ENCODE assay signal across 18 cellular contexts in the genomic region with DNA sequence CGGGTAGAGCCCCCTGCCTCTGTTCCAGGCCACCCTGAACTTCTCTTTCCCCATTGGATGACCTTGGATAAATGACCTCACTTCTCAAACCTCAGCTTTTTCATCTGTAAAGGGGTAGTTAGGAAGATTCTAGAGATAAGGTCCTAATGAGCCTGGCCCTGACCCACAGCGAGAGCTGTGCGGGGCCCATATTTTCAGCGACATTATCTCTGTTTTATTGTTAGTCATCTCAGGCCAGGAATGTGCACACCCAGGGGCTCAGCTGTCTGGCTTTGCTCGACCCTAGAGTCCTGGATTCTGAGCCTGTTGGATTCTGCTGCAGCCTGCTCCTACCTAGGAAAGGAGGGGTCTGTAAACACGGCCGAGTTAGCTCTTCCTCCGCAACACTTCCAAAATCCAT.
DNase-seq lines count a peak whose midpoint lies in the region; ATAC-seq and TF ChIP-seq lines count a peak whose summit lies in the region.
"Had no signal": no experiment of that assay in that cellular context is flagged by ENCODE, and none has a peak within 500 bp of the region (broad histone marks: within the 10 kb centered on the region; RNA-seq: fewer than 3 reads in every experiment).

No MANE protein-coding gene starts in this region.

- POLR2A ChIA-PET in OCI-LY7 (lab: Charles Lee) = interaction anchor here (0.6 to 2.6 kb wide), 5 partner anchors 8 to 1293 kb away, joined by 3 to 17 read pairs (median 6); no protein-coding TSS in a partner anchor

- H3K4me2 ChIP-seq in OCI-LY7 (ENCODE audit: low read length) = peak overlapping the region; percentile 88

- no peak for DNase-seq in OCI-LY7 (ENCODE audit: low spot score)
- no peak for DNase-seq in glutamatergic neuron
- DNase-seq in naive B cell = no peak
- DNase-seq in upper lobe of right lung = no peak
- DNase-seq in activated CD8-positive, alpha-beta memory T cell treated with anti-CD3 and anti-CD28 coated beads, Interleukin-2, amount 50 U/mL, for 4 hours = no peak
- no peak for DNase-seq in stimulated activated naive CD4-positive, alpha-beta T cell treated with Interleukin-2 at 50 U/mL for 16 hours (lab: John Stamatoyannopoulos, UW)
- no peak for DNase-seq in activated CD4-positive, alpha-beta T cell treated with anti-CD3 and anti-CD28 coated beads, Interleukin-2, amount 50 U/mL, for 48 hours
- DNase-seq: activated CD8-positive, alpha-beta memory T cell treated with anti-CD3 and anti-CD28 coated beads for 24 hours; activated naive CD8-positive, alpha-beta T cell treated with anti-CD3 and anti-CD28 coated beads for 36 hours; foreskin keratinocyte; GOT3; kidney glomerular epithelial cell; OCI-M1; right lobe of liver; stimulated activated naive CD4-positive, alpha-beta T cell; thyroid gland had no signal

- no peaks in the 10 kb centered on the region for H3K36me3 ChIP-seq in OCI-LY7 (ENCODE audit: insufficient read depth, low read length)
- H3K36me3 ChIP-seq in upper lobe of right lung = no peaks in the 10 kb centered on the region
- H3K36me3 ChIP-seq: right lobe of liver, thyroid gland had no signal

- TF ChIP-seq CTCF in OCI-LY7 (conservative IDR thresholded peaks at IDR 0.05; ENCODE audit: low read length) (no peak), glutamatergic neuron (IDR thresholded peaks at IDR 0.05; ENCODE audit: partially characterized antibody, unreplicated experiment) (no peak), upper lobe of right lung (IDR thresholded peaks at IDR 0.05) (no peak)

- H3K4me1 ChIP-seq in OCI-LY7 (ENCODE audit: insufficient read depth, low read length, poor library complexity, severe bottlenecking) = peaks cover 64% of the 10 kb centered on the region
- H3K4me1 ChIP-seq in upper lobe of right lung = no peaks in the 10 kb centered on the region
- H3K4me1 ChIP-seq: foreskin keratinocyte, right lobe of liver, thyroid gland had no signal

- no peaks in the 10 kb centered on the region for H3K9me2 ChIP-seq in OCI-LY7 (ENCODE audit: insufficient read depth, low read length)

- H3K4me3 Mint-ChIP-seq in glutamatergic neuron (ENCODE audit: unreplicated experiment) = no peak overlapping the region
- H3K4me3 Mint-ChIP-seq in naive B cell = peak overlapping the region; percentile 8 to 92 (median 89)
- H3K4me3 Mint-ChIP-seq: activated naive CD8-positive, alpha-beta T cell treated with anti-CD3 and anti-CD28 coated beads for 36 hours; brain; T-helper 2 cell treated with Interferon-gamma antibody and Interleukin-4, amounts not matched to agents 5 μg/mL and 100 μg/mL, for 36 hours had no signal

- H4K20me1 ChIP-seq in OCI-LY7 (ENCODE audit: insufficient read depth, low read length) = no peaks in the 10 kb centered on the region

- H3K4me3 ChIP-seq in OCI-LY7 (ENCODE audit: low read depth, low read length, poor library complexity, severe bottlenecking) (peak overlapping the region; percentile 65), upper lobe of right lung (no peak overlapping the region)
- H3K4me3 ChIP-seq: right lobe of liver, thyroid gland had no signal

- H3K79me2 ChIP-seq in OCI-LY7 (ENCODE audit: insufficient read depth, low read depth, low read length) = no peaks in the 10 kb centered on the region

- H3K9me3 ChIP-seq in OCI-LY7 (ENCODE audit: low read length) (no peaks in the 10 kb centered on the region), upper lobe of right lung (no peaks in the 10 kb centered on the region)
- H3K9me3 ChIP-seq: right lobe of liver, thyroid gland had no signal

- H3K27me3 ChIP-seq in upper lobe of right lung = no peaks in the 10 kb centered on the region
- H3K27me3 ChIP-seq: right lobe of liver, thyroid gland had no signal

- CTCF ChIA-PET in OCI-LY7 (lab: Charles Lee; ENCODE audit: unreplicated experiment) = interaction anchor here (1.1 kb wide), 1 partner anchor 34 kb away, joined by 5 read pairs; no protein-coding TSS in a partner anchor

- ATAC-seq in naive B cell (ENCODE audit: low read depth in 2 of 2) (no peak), upper lobe of right lung (no peak)
- ATAC-seq: foreskin keratinocyte had no signal

- BruUV-seq in OCI-LY7 (replicated peaks; lab: Mats Ljungman, UMichigan) = no TSS peak

- H3K27ac ChIP-seq in OCI-LY7 (ENCODE audit: low read depth, low read length, poor library complexity, severe bottlenecking) = peak overlapping the region; percentile 87
- H3K27ac ChIP-seq in upper lobe of right lung = peak overlapping the region; percentile 30
- H3K27ac ChIP-seq: foreskin keratinocyte, right lobe of liver, thyroid gland had no signal

- no peaks in the 10 kb centered on the region for H3K36me3 Mint-ChIP-seq in glutamatergic neuron (ENCODE audit: unreplicated experiment)
- no peaks in the 10 kb centered on the region for H3K36me3 Mint-ChIP-seq in naive B cell
- H3K36me3 Mint-ChIP-seq: activated naive CD8-positive, alpha-beta T cell treated with anti-CD3 and anti-CD28 coated beads for 36 hours; brain had no signal

- intact Hi-C loops in OCI-LY7 (cut with micrococcal nuclease; ENCODE audit: unreplicated experiment) (no loop called here), upper lobe of right lung (cut with DNase I) (no loop called here)

- H2AFZ ChIP-seq in OCI-LY7 (ENCODE audit: low read length) = peak overlapping the region; percentile 87; the same call in 1 of the 2 replicates

- H3K27ac Mint-ChIP-seq in glutamatergic neuron (ENCODE audit: unreplicated experiment) = peak overlapping the region; percentile 39
- peak overlapping the region in 5 of 6 donors; percentile 77 to 91 (median 90) for H3K27ac Mint-ChIP-seq in naive B cell
- H3K27ac Mint-ChIP-seq: activated naive CD8-positive, alpha-beta T cell treated with anti-CD3 and anti-CD28 coated beads for 36 hours; T-helper 2 cell treated with Interferon-gamma antibody and Interleukin-4, amounts not matched to agents 5 μg/mL and 100 μg/mL, for 36 hours had no signal

- H3K4me1 Mint-ChIP-seq in glutamatergic neuron (ENCODE audit: low read depth, unreplicated experiment) (peaks cover 46% of the 10 kb centered on the region), naive B cell (peaks cover 44 to 54% (median 46%) of the 10 kb centered on the region in 3 donors)
- H3K4me1 Mint-ChIP-seq: activated naive CD8-positive, alpha-beta T cell treated with anti-CD3 and anti-CD28 coated beads for 36 hours had no signal

- H3K9me3 Mint-ChIP-seq in glutamatergic neuron (ENCODE audit: unreplicated experiment) (peaks cover 12% of the 10 kb centered on the region), naive B cell (no peaks in the 10 kb centered on the region)
- H3K9me3 Mint-ChIP-seq: activated naive CD8-positive, alpha-beta T cell treated with anti-CD3 and anti-CD28 coated beads for 36 hours; T-helper 2 cell treated with Interferon-gamma antibody and Interleukin-4, amounts not matched to agents 5 μg/mL and 100 μg/mL, for 36 hours had no signal

- H3K27me3 Mint-ChIP-seq in glutamatergic neuron (ENCODE audit: unreplicated experiment) (peaks cover 8% of the 10 kb centered on the region), naive B cell (no peaks in the 10 kb centered on the region)
